In genomic region chr3:123787133-123787532, GRCh38 we compare ENCODE assay signal across 28 cellular contexts.
"Had no signal": no experiment of that assay in that cellular context is flagged by ENCODE, and none has a peak within 500 bp of the region (broad histone marks: within the 10 kb centered on the region; RNA-seq: fewer than 3 reads in every experiment).

No MANE protein-coding gene starts in this region.

- H3K27ac ChIP-seq: adrenal gland, body of pancreas, breast epithelium, SJCRH30, SK-N-MC had no signal

- H3K27me3 ChIP-seq: adrenal gland, body of pancreas, breast epithelium, MG63, SJCRH30 had no signal

- ATAC-seq: activated CD8-positive, alpha-beta T cell treated with anti-CD3 and anti-CD28 coated beads for 36 hours; activated naive CD4-positive, alpha-beta T cell treated with anti-CD3 and anti-CD28 coated beads, Interleukin-2, amount 50 U/mL, for 72 hours; body of pancreas; Panc1 had no signal

- H3K36me3 ChIP-seq: adrenal gland, breast epithelium, MG63, SJCRH30 had no signal

- H3K9me3 ChIP-seq: adrenal gland, body of pancreas, breast epithelium, MG63, SJCRH30 had no signal

- H3K4me3 ChIP-seq: adrenal gland, body of pancreas, breast epithelium, MG63, SJCRH30, SK-N-MC had no signal

- H3K4me1 ChIP-seq: breast epithelium had no signal

- FAIRE-seq: astrocyte had no signal

- DNase-seq: activated CD4-positive, alpha-beta T cell treated with anti-CD3 and anti-CD28 coated beads, Interleukin-2, amount 10 ng/mL, durations not matched to agents 24 days and 14 days; activated CD4-positive, alpha-beta T cell treated with anti-CD3 and anti-CD28 coated beads, Interleukin-2, amount 50 U/mL, for 4 hours; activated CD8-positive, alpha-beta T cell treated with anti-CD3 and anti-CD28 coated beads for 36 hours; activated gamma-delta T cell treated with Interleukin-2 at 50 U/mL for 16 hours; activated naive CD4-positive, alpha-beta T cell treated with anti-CD3 and anti-CD28 coated beads for 36 hours; activated T-cell treated with anti-CD3 and anti-CD28 coated beads, Interleukin-2, amount 50 U/mL, for 24 hours; adrenal gland; body of pancreas; caudate nucleus; cerebellar nuclear complex; Karpas-422; MG63; NCI-H1048; NCI-H1105 treated with DMSO at 0.1 percent for 48 hours; NCI-H1436; NCI-H1694; NCI-H1930; NCI-H2081 treated with DMSO at 0.1 percent for 48 hours; NCI-H226; NCI-H524 treated with DMSO at 0.1 percent for 48 hours; SHP77; SJCRH30; T1000 had no signal
